Comparison of ENCODE assay signal across 2 cellular contexts in the genomic region with DNA sequence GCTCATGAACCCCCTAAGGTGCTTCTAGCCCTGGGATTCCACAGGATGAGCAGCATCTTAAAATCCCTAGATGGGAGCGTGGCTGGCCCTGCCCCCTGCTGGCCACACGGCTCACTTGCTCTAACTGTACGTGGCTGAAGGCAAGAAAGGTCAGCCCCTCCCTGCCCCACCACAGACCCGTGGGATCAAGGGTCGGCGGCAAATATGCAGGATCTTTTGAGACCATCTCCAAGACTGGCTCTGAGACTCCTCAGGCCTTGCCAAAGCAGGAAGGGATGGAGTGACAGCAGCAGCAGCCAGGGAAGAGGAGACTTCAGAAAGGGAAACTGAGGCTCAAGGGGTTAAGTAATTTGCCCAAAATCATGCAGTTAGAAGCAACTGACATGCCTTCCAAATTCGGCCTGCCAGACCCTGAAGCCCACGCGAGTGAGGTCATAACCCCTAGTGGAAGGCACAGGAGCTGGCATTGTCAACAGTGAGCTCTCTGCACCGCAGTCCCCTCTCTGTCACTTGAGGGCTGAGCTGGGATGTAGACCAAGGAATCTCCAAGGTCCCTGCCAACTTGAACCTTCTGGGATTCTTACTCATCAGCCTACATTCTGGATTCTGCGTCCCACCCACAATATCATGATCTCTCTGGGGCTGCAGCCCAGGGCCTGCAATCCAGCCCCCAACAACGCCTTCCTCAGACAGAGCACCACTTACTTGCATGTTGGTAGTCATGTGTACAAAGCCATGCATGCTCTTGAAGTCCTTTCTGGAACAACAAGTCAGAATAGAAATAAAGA.
TF ChIP-seq lines count a peak whose summit lies in the region.

No MANE protein-coding gene starts in this region.

TF ChIP-seq in GM23338, 12 proteins besides CTCF, POLR2A, EP300 and RAD21 (continued from another document):
- TF ChIP-seq EZH2 (IDR thresholded peaks at IDR 0.05; ENCODE audit: low read depth, unreplicated experiment) (no peak), ZNF331 (CRISPR knock-in tag; IDR thresholded peaks at IDR 0.05; ENCODE audit: low read depth) (no peak), EZH2phosphoT487 (IDR thresholded peaks at IDR 0.05; ENCODE audit: unreplicated experiment) (no peak), ZNF114 (CRISPR knock-in tag; IDR thresholded peaks at IDR 0.05) (no peak), CREB1 (CRISPR knock-in tag; IDR thresholded peaks at IDR 0.05; ENCODE audit: low read depth) (no peak)

TF ChIP-seq in HepG2, 621 proteins besides CTCF, POLR2A, EP300 and RAD21 (continued from another document and continues in another):
- TF ChIP-seq, protein P1, sequence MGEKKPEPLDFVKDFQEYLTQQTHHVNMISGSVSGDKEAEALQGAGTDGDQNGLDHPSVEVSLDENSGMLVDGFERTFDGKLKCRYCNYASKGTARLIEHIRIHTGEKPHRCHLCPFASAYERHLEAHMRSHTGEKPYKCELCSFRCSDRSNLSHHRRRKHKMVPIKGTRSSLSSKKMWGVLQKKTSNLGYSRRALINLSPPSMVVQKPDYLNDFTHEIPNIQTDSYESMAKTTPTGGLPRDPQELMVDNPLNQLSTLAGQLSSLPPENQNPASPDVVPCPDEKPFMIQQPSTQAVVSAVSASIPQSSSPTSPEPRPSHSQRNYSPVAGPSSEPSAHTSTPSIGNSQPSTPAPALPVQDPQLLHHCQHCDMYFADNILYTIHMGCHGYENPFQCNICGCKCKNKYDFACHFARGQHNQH (CRISPR knock-in tag; IDR thresholded peaks at IDR 0.05): 0 out of 2 replicates have a peak, but pooled peaks have one; percentile 30
- TF ChIP-seq, protein P2, sequence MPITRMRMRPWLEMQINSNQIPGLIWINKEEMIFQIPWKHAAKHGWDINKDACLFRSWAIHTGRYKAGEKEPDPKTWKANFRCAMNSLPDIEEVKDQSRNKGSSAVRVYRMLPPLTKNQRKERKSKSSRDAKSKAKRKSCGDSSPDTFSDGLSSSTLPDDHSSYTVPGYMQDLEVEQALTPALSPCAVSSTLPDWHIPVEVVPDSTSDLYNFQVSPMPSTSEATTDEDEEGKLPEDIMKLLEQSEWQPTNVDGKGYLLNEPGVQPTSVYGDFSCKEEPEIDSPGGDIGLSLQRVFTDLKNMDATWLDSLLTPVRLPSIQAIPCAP (CRISPR knock-in tag; IDR thresholded peaks at IDR 0.05; ENCODE audit: low read depth): no peak
- TF ChIP-seq FOSL2 (CRISPR knock-in tag; IDR thresholded peaks at IDR 0.05): peak; percentile 18; the same call in 1 of the 2 replicates
- TF ChIP-seq, protein P3, sequence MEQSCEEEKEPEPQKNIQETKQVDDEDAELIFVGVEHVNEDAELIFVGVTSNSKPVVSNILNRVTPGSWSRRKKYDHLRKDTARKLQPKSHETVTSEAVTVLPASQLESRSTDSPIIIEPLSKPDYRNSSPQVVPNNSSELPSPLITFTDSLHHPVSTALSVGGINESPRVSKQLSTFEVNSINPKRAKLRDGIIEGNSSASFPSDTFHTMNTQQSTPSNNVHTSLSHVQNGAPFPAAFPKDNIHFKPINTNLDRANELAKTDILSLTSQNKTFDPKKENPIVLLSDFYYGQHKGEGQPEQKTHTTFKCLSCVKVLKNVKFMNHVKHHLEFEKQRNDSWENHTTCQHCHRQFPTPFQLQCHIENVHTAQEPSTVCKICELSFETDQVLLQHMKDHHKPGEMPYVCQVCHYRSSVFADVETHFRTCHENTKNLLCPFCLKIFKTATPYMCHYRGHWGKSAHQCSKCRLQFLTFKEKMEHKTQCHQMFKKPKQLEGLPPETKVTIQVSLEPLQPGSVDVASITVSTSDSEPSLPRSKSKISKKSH (CRISPR knock-in tag; IDR thresholded peaks at IDR 0.05; ENCODE audit: borderline replicate concordance): no peak
- TF ChIP-seq JUND (CRISPR knock-in tag; IDR thresholded peaks at IDR 0.05): no peak
- no peak for TF ChIP-seq ZFP90 (CRISPR knock-in tag; IDR thresholded peaks at IDR 0.05; ENCODE audit: borderline replicate concordance)
- no peak for TF ChIP-seq MBD4 (IDR thresholded peaks at IDR 0.05; ENCODE audit: borderline replicate concordance, low read length)
- TF ChIP-seq ZNF674 (CRISPR knock-in tag; IDR thresholded peaks at IDR 0.05; ENCODE audit: low read depth): no peak
- TF ChIP-seq ZNF343 (CRISPR knock-in tag; IDR thresholded peaks at IDR 0.05): no peak
- TF ChIP-seq ZNF878 (CRISPR knock-in tag; IDR thresholded peaks at IDR 0.05): no peak
- no peak for TF ChIP-seq ZBTB38 (CRISPR knock-in tag; IDR thresholded peaks at IDR 0.05)
- TF ChIP-seq ZNF562 (CRISPR knock-in tag; IDR thresholded peaks at IDR 0.05; ENCODE audit: borderline replicate concordance): no peak
- no peak for TF ChIP-seq ZNF510 (CRISPR knock-in tag; IDR thresholded peaks at IDR 0.05; ENCODE audit: low read depth)
- TF ChIP-seq, protein P4, sequence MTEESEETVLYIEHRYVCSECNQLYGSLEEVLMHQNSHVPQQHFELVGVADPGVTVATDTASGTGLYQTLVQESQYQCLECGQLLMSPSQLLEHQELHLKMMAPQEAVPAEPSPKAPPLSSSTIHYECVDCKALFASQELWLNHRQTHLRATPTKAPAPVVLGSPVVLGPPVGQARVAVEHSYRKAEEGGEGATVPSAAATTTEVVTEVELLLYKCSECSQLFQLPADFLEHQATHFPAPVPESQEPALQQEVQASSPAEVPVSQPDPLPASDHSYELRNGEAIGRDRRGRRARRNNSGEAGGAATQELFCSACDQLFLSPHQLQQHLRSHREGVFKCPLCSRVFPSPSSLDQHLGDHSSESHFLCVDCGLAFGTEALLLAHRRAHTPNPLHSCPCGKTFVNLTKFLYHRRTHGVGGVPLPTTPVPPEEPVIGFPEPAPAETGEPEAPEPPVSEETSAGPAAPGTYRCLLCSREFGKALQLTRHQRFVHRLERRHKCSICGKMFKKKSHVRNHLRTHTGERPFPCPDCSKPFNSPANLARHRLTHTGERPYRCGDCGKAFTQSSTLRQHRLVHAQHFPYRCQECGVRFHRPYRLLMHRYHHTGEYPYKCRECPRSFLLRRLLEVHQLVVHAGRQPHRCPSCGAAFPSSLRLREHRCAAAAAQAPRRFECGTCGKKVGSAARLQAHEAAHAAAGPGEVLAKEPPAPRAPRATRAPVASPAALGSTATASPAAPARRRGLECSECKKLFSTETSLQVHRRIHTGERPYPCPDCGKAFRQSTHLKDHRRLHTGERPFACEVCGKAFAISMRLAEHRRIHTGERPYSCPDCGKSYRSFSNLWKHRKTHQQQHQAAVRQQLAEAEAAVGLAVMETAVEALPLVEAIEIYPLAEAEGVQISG (CRISPR knock-in tag; IDR thresholded peaks at IDR 0.05): peak; percentile 41; the same call in 1 of the 2 replicates
- 0 out of 2 replicates have a peak, but pooled peaks have one; percentile 13 for TF ChIP-seq GATAD2A (CRISPR knock-in tag; IDR thresholded peaks at IDR 0.05)
- TF ChIP-seq CHCHD3 (CRISPR knock-in tag; IDR thresholded peaks at IDR 0.05): no peak
- peak; percentile 58 for TF ChIP-seq HNF4A (CRISPR knock-in tag; IDR thresholded peaks at IDR 0.05)
- TF ChIP-seq SALL2 (CRISPR knock-in tag; IDR thresholded peaks at IDR 0.05): peak; percentile 25; the same call in 1 of the 2 replicates
- TF ChIP-seq, protein P5, sequence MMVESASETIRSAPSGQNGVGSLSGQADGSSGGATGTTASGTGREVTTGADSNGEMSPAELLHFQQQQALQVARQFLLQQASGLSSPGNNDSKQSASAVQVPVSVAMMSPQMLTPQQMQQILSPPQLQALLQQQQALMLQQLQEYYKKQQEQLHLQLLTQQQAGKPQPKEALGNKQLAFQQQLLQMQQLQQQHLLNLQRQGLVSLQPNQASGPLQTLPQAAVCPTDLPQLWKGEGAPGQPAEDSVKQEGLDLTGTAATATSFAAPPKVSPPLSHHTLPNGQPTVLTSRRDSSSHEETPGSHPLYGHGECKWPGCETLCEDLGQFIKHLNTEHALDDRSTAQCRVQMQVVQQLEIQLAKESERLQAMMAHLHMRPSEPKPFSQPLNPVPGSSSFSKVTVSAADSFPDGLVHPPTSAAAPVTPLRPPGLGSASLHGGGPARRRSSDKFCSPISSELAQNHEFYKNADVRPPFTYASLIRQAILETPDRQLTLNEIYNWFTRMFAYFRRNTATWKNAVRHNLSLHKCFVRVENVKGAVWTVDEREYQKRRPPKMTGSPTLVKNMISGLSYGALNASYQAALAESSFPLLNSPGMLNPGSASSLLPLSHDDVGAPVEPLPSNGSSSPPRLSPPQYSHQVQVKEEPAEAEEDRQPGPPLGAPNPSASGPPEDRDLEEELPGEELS (CRISPR knock-in tag; IDR thresholded peaks at IDR 0.05): no peak
- no peak for TF ChIP-seq ZNF737 (CRISPR knock-in tag; IDR thresholded peaks at IDR 0.05; ENCODE audit: borderline replicate concordance)
- TF ChIP-seq SRSF1 (optimal IDR thresholded peaks at IDR 0.05; ENCODE audit: low read depth, low read length): no peak
- TF ChIP-seq DPF2 (CRISPR knock-in tag; IDR thresholded peaks at IDR 0.05; ENCODE audit: borderline replicate concordance, low read depth): no peak
- TF ChIP-seq, protein P6, sequence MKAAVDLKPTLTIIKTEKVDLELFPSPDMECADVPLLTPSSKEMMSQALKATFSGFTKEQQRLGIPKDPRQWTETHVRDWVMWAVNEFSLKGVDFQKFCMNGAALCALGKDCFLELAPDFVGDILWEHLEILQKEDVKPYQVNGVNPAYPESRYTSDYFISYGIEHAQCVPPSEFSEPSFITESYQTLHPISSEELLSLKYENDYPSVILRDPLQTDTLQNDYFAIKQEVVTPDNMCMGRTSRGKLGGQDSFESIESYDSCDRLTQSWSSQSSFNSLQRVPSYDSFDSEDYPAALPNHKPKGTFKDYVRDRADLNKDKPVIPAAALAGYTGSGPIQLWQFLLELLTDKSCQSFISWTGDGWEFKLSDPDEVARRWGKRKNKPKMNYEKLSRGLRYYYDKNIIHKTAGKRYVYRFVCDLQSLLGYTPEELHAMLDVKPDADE (CRISPR knock-in tag; IDR thresholded peaks at IDR 0.05): no peak
- TF ChIP-seq, protein P7, sequence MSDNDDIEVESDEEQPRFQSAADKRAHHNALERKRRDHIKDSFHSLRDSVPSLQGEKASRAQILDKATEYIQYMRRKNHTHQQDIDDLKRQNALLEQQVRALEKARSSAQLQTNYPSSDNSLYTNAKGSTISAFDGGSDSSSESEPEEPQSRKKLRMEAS (IDR thresholded peaks at IDR 0.05): peak; percentile 25; the same call in 1 of the 2 replicates
- no peak for TF ChIP-seq FOXA1 (IDR thresholded peaks at IDR 0.05)
- no peak for TF ChIP-seq FOXA1 (CRISPR knock-in tag; IDR thresholded peaks at IDR 0.05)
- TF ChIP-seq, protein P8, sequence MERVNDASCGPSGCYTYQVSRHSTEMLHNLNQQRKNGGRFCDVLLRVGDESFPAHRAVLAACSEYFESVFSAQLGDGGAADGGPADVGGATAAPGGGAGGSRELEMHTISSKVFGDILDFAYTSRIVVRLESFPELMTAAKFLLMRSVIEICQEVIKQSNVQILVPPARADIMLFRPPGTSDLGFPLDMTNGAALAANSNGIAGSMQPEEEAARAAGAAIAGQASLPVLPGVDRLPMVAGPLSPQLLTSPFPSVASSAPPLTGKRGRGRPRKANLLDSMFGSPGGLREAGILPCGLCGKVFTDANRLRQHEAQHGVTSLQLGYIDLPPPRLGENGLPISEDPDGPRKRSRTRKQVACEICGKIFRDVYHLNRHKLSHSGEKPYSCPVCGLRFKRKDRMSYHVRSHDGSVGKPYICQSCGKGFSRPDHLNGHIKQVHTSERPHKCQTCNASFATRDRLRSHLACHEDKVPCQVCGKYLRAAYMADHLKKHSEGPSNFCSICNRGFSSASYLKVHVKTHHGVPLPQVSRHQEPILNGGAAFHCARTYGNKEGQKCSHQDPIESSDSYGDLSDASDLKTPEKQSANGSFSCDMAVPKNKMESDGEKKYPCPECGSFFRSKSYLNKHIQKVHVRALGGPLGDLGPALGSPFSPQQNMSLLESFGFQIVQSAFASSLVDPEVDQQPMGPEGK (CRISPR knock-in tag; IDR thresholded peaks at IDR 0.05): peak; percentile 55
- TF ChIP-seq STAG1 (CRISPR knock-in tag; IDR thresholded peaks at IDR 0.05): peak; percentile 90
- no peak for TF ChIP-seq WIZ (CRISPR knock-in tag; IDR thresholded peaks at IDR 0.05)
- TF ChIP-seq, protein P9, sequence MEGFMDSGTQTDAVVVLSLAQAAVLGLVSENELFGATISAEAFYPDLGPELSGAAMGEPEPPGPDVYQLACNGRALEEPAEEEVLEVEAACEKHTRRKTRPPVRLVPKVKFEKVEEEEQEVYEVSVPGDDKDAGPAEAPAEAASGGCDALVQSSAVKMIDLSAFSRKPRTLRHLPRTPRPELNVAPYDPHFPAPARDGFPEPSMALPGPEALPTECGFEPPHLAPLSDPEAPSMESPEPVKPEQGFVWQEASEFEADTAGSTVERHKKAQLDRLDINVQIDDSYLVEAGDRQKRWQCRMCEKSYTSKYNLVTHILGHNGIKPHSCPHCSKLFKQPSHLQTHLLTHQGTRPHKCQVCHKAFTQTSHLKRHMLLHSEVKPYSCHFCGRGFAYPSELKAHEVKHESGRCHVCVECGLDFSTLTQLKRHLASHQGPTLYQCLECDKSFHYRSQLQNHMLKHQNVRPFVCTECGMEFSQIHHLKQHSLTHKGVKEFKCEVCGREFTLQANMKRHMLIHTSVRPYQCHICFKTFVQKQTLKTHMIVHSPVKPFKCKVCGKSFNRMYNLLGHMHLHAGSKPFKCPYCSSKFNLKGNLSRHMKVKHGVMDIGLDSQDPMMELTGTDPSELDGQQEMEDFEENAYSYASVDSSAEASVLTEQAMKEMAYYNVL (CRISPR knock-in tag; IDR thresholded peaks at IDR 0.05; ENCODE audit: borderline replicate concordance): no peak
- TF ChIP-seq ZNF101 (CRISPR knock-in tag; IDR thresholded peaks at IDR 0.05; ENCODE audit: borderline replicate concordance, low read depth): no peak
- TF ChIP-seq, protein P10, sequence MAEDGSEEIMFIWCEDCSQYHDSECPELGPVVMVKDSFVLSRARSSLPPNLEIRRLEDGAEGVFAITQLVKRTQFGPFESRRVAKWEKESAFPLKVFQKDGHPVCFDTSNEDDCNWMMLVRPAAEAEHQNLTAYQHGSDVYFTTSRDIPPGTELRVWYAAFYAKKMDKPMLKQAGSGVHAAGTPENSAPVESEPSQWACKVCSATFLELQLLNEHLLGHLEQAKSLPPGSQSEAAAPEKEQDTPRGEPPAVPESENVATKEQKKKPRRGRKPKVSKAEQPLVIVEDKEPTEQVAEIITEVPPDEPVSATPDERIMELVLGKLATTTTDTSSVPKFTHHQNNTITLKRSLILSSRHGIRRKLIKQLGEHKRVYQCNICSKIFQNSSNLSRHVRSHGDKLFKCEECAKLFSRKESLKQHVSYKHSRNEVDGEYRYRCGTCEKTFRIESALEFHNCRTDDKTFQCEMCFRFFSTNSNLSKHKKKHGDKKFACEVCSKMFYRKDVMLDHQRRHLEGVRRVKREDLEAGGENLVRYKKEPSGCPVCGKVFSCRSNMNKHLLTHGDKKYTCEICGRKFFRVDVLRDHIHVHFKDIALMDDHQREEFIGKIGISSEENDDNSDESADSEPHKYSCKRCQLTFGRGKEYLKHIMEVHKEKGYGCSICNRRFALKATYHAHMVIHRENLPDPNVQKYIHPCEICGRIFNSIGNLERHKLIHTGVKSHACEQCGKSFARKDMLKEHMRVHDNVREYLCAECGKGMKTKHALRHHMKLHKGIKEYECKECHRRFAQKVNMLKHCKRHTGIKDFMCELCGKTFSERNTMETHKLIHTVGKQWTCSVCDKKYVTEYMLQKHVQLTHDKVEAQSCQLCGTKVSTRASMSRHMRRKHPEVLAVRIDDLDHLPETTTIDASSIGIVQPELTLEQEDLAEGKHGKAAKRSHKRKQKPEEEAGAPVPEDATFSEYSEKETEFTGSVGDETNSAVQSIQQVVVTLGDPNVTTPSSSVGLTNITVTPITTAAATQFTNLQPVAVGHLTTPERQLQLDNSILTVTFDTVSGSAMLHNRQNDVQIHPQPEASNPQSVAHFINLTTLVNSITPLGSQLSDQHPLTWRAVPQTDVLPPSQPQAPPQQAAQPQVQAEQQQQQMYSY (CRISPR knock-in tag; IDR thresholded peaks at IDR 0.05): no peak
- TF ChIP-seq FOXC1 (CRISPR knock-in tag; IDR thresholded peaks at IDR 0.05; ENCODE audit: borderline replicate concordance): no peak
- TF ChIP-seq SMAD9 (CRISPR knock-in tag; IDR thresholded peaks at IDR 0.05): no peak
- no peak for TF ChIP-seq RBM39 (IDR thresholded peaks at IDR 0.05; ENCODE audit: low read depth, low read length, poor library complexity, severe bottlenecking)
- TF ChIP-seq ZNF263 (CRISPR knock-in tag; IDR thresholded peaks at IDR 0.05): no peak
- no peak for TF ChIP-seq MTA1 (CRISPR knock-in tag; IDR thresholded peaks at IDR 0.05; ENCODE audit: borderline replicate concordance)
- TF ChIP-seq MTF2 (CRISPR knock-in tag; IDR thresholded peaks at IDR 0.05; ENCODE audit: borderline replicate concordance): no peak
